Comparison of ENCODE assay signal across 8 cellular contexts in the genomic region with DNA sequence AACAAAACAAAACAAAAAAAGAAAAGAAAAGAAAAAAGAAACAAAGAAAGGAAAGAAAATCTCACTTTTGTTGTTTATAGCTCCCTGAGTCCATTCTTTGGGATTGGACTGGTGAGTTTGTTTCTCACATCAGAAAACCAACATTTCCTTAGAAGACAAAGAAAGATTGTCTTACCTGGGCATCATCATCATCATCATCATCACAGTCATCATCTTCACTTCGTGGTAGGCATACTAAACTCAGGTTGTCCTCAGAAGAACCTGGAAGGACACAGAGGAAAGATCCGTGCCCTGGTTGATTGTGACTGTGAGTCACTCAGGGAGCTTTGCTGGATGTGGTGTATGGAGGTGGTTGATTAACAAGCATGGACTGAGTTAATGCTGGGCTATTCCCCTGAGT. TPM values are rescaled to one million over a fixed set of nuclear protein-coding genes. Genes with fewer than 3 reads are reported as not detected.
"Had no signal": no experiment of that assay in that cellular context is flagged by ENCODE, and none has a peak within 500 bp of the region (broad histone marks: within the 10 kb centered on the region; RNA-seq: fewer than 3 reads in every experiment).

No MANE protein-coding gene starts in this region.

RNA-seq across cellular contexts. Expression of gene DRICH1, which starts 10.2 kb away (rescaled TPM):
- total RNA-seq: HT-29, IMR-90, M059J, Right ventricle myocardium inferior, RPMI7951, SJCRH30 had no signal

RNA-seq across cellular contexts. Expression of gene IGLL1, which starts 41.8 kb away (rescaled TPM):
- total RNA-seq: HT-29, IMR-90, M059J, PC-9, Peyer's patch, Right ventricle myocardium inferior, RPMI7951 had no signal
- polyA plus RNA-seq: IMR-90 had no signal
